16 cellular contexts compared by ENCODE assay signal in the genomic region with DNA sequence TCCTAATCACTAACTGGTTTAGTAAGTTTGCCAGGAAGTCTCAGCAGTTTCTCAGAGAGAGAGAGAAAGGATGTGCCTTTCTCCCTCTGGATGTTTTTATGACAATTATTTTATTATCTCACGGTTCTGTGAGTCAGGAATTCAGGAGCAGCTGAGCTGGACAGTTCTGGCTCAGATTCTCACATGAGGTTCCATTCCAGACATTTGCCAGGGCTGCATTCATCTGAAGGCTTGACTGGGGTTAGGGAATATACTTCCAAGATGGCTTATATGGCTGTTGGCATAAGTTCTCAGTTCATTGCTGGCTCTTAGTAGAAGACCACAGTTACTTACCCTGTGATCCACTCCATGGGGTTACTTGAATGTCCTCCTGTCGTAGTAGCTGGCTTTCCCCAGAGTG.
DNase-seq lines count a peak whose midpoint lies in the region; TF ChIP-seq lines count a peak whose summit lies in the region.
"Had no signal": no experiment of that assay in that cellular context is flagged by ENCODE, and none has a peak within 500 bp of the region (broad histone marks: within the 10 kb centered on the region; RNA-seq: fewer than 3 reads in every experiment).

No MANE protein-coding gene starts in this region.

- no peak for TF ChIP-seq POLR2A in esophagus squamous epithelium (IDR thresholded peaks at IDR 0.05)

- no peaks in the 10 kb centered on the region for H3K9me2 ChIP-seq in GM23248 (ENCODE audit: insufficient read depth)

- H3K4me2 ChIP-seq in GM23248 (ENCODE audit: unreplicated experiment) (no peak overlapping the region), neural progenitor cell (no peak overlapping the region)
- H3K4me2 ChIP-seq: BLaER1 had no signal

- no peak for TF ChIP-seq CTCF in esophagus squamous epithelium (IDR thresholded peaks at IDR 0.05)
- no peak for TF ChIP-seq CTCF in neural progenitor cell (IDR thresholded peaks at IDR 0.05)

- H3F3A ChIP-seq in GM23248 (ENCODE audit: insufficient read depth) (peaks cover 19% of the 10 kb centered on the region), neural progenitor cell (ENCODE audit: low read depth) (peaks cover 60% of the 10 kb centered on the region)

- H3K4me3 ChIP-seq in GM23248 = no peak overlapping the region
- H3K4me3 ChIP-seq in esophagus squamous epithelium = no peak overlapping the region
- H3K4me3 ChIP-seq in neural progenitor cell = no peak overlapping the region
- H3K4me3 ChIP-seq: BLaER1, gastroesophageal sphincter had no signal

- no peak overlapping the region for H3K4me3 Mint-ChIP-seq in neural progenitor cell
- H3K4me3 Mint-ChIP-seq: activated CD4-positive, alpha-beta T cell treated with anti-CD3 and anti-CD28 coated beads for 36 hours; T-helper 2 cell treated with Interferon-gamma antibody and Interleukin-4, amounts not matched to agents 5 μg/mL and 100 μg/mL, for 36 hours had no signal

- H3K9ac ChIP-seq in GM23248 = no peak overlapping the region
- no peak overlapping the region for H3K9ac ChIP-seq in neural progenitor cell
- H3K9ac ChIP-seq: BLaER1 had no signal

- in situ Hi-C loops in GM23248 (cut with MboI) = no loop called here

- no peaks in the 10 kb centered on the region for H3K27me3 ChIP-seq in GM23248 (replicated peaks; ENCODE audit: insufficient read depth)
- no peaks in the 10 kb centered on the region for H3K27me3 ChIP-seq in esophagus squamous epithelium
- no peaks in the 10 kb centered on the region for H3K27me3 ChIP-seq in neural progenitor cell
- H3K27me3 ChIP-seq: BLaER1, gastroesophageal sphincter had no signal

- peaks cover 46% of the 10 kb centered on the region for H3K9me3 Mint-ChIP-seq in neural progenitor cell

- peaks cover 40% of the 10 kb centered on the region for H3K4me1 Mint-ChIP-seq in neural progenitor cell

- WGBS in GM23248 (ENCODE audit: low coverage in 1 of 2, low lambda C conversion rate in 2 of 2, missing lambda C conversion rate in 2 of 2), 2 experiments = 85 to 88% methylated on average over 2 of the region's 2 CpGs
- WGBS in esophagus squamous epithelium, 2 donors = 71 to 75% methylated on average over 2 of the region's 2 CpGs

- DNase-seq in GM23248 (peak; percentile 36), RKO (ENCODE audit: low spot score) (peak; percentile 47), esophagus squamous epithelium (lab: John Stamatoyannopoulos, UW) (no peak), neural progenitor cell (ENCODE audit: low spot score) (no peak), cerebellar nuclear complex (lab: John Stamatoyannopoulos, UW) (no peak), SW 1271 (lab: John Stamatoyannopoulos, UW) (no peak), OCI-M2 (lab: John Stamatoyannopoulos, UW; ENCODE audit: unreplicated experiment) (no peak)
- no peak for DNase-seq in activated naive CD4-positive, alpha-beta T cell treated with Interleukin-2 at 50 U/mL for 16 hours
- DNase-seq: activated CD4-positive, alpha-beta T cell treated with anti-CD3 and anti-CD28 coated beads for 36 hours; activated naive CD4-positive, alpha-beta T cell treated with anti-CD3 and anti-CD28 coated beads, Interleukin-2, amount 50 U/mL, for 16 hours; DMS79; NCI-H82 had no signal

- H3K79me2 ChIP-seq in GM23248 (ENCODE audit: insufficient read depth) = no peaks in the 10 kb centered on the region
- no peaks in the 10 kb centered on the region for H3K79me2 ChIP-seq in neural progenitor cell (ENCODE audit: low read depth)

- H3K27ac ChIP-seq in GM23248 (no peak overlapping the region), esophagus squamous epithelium (peak overlapping the region; percentile 0 to 96 (median 56)), neural progenitor cell (no peak overlapping the region)
- H3K27ac ChIP-seq: BLaER1, gastroesophageal sphincter, RWPE1 had no signal

- H3K36me3 ChIP-seq in GM23248 (ENCODE audit: low read depth) = no peaks in the 10 kb centered on the region
- H3K36me3 ChIP-seq in esophagus squamous epithelium = no peaks in the 10 kb centered on the region
- no peaks in the 10 kb centered on the region for H3K36me3 ChIP-seq in neural progenitor cell
- H3K36me3 ChIP-seq: gastroesophageal sphincter had no signal

- H3K9me3 ChIP-seq in GM23248 (ENCODE audit: low read depth) (no peaks in the 10 kb centered on the region), esophagus squamous epithelium (peaks cover 0 to 12% (median 0%) of the 10 kb centered on the region in 3 donors), neural progenitor cell (ENCODE audit: low read depth) (peaks cover 4% of the 10 kb centered on the region)

- H2AFZ ChIP-seq in GM23248 (no peak overlapping the region), neural progenitor cell (replicated peaks) (no peak overlapping the region)

- H4K20me1 ChIP-seq in GM23248 (ENCODE audit: insufficient read depth) (no peaks in the 10 kb centered on the region), neural progenitor cell (ENCODE audit: low read depth) (no peaks in the 10 kb centered on the region)
- H4K20me1 ChIP-seq: BLaER1 had no signal

- peak overlapping the region; percentile 33 for H3K27ac Mint-ChIP-seq in neural progenitor cell
- H3K27ac Mint-ChIP-seq: activated CD4-positive, alpha-beta T cell treated with anti-CD3 and anti-CD28 coated beads for 36 hours had no signal

- intact Hi-C loops in esophagus squamous epithelium (cut with DNase I) = no loop called here

- peaks cover 8% of the 10 kb centered on the region for H3K36me3 Mint-ChIP-seq in neural progenitor cell

- peaks cover 8% of the 10 kb centered on the region for H3K27me3 Mint-ChIP-seq in neural progenitor cell (ENCODE audit: insufficient read depth, low read depth)
- H3K27me3 Mint-ChIP-seq: activated CD4-positive, alpha-beta T cell treated with anti-CD3 and anti-CD28 coated beads for 36 hours had no signal

- H3K4me1 ChIP-seq in GM23248 (ENCODE audit: insufficient read depth) = peaks cover 14% of the 10 kb centered on the region
- peaks cover 7 to 51% (median 23%) of the 10 kb centered on the region in 3 donors for H3K4me1 ChIP-seq in esophagus squamous epithelium
- H3K4me1 ChIP-seq in neural progenitor cell = peaks cover 22% of the 10 kb centered on the region

Comparison
In these comparisons a context has a peak if more than half of its experiments do, and no peak if none do; other contexts are left out.
1. DNase-seq: peak in GM23248 (single experiment) and RKO (single experiment); none in esophagus squamous epithelium (single experiment), neural progenitor cell (single experiment), cerebellar nuclear complex (0 of 2), SW 1271 (0 of 2), OCI-M2 (single experiment) and activated naive CD4-positive, alpha-beta T cell treated with Interleukin-2 at 50 U/mL for 16 hours (single experiment).
2. H3K27ac ChIP-seq: peak in esophagus squamous epithelium (4 of 4); none in GM23248 (single experiment) and neural progenitor cell (single experiment).